29 cellular contexts compared by ENCODE assay signal in genomic region chr9:126198854-126199253, GRCh38.
"Had no signal": no experiment of that assay in that cellular context is flagged by ENCODE, and none has a peak within 500 bp of the region (broad histone marks: within the 10 kb centered on the region; RNA-seq: fewer than 3 reads in every experiment).

No MANE protein-coding gene starts in this region.

- DNase-seq: kidney glomerular epithelial cell; left colon; left lung; lower lobe of right lung; mammary epithelial cell; mesenchymal stem cell; naive thymus-derived CD8-positive, alpha-beta T cell; nucleus accumbens; pancreas; posterior cingulate gyrus; retina; right cardiac atrium; stimulated activated CD4-positive, alpha-beta T cell treated with anti-CD3 and anti-CD28 coated beads, Interleukin-12 subunit alpha, Interleukin-12 subunit beta, amount 100 ng/mL, for 4 hours; stimulated activated CD4-positive, alpha-beta T cell treated with anti-CD3 and anti-CD28 coated beads, Interleukin-15, amount 100 ng/mL, for 24 hours; stimulated activated CD4-positive, alpha-beta T cell treated with anti-CD3 and anti-CD28 coated beads, Interleukin-2, amount 100 ng/mL, for 24 hours; stimulated activated CD4-positive, alpha-beta T cell treated with anti-CD3 and anti-CD28 coated beads, Interleukin-4, amount 100 ng/mL, for 1 hour; stimulated activated naive B cell treated with anti-CD40 and anti-IgM and Interleukin-4, amounts not matched to agents 10 μg/mL and 1 μg/mL and 100 μg/mL, for 72 hours; stimulated activated naive CD8-positive, alpha-beta T cell treated with anti-CD3 and anti-CD28 coated beads, Interleukin-15, Interleukin-2, amounts not matched to agents 100 U/mL and 50 U/mL, for 24 hours; stomach; testis; thyroid gland; transverse colon; upper lobe of left lung had no signal

- H3K79me2 ChIP-seq: hepatocyte had no signal

- ATAC-seq: left colon; left lung; lower lobe of right lung; naive thymus-derived CD8-positive, alpha-beta T cell; pancreas; right cardiac atrium; sciatic nerve; stimulated activated naive B cell treated with anti-CD40 and anti-IgM and Interleukin-4, amounts not matched to agents 10 μg/mL and 1 μg/mL and 100 μg/mL, for 72 hours; stimulated activated naive CD8-positive, alpha-beta T cell treated with anti-CD3 and anti-CD28 coated beads, Interleukin-15, Interleukin-2, amounts not matched to agents 100 U/mL and 50 U/mL, for 24 hours had no signal

- H2AFZ ChIP-seq: hepatocyte had no signal

- H3K36me3 ChIP-seq: left lung, lower lobe of right lung, pancreas, prostate gland, stomach, thyroid gland, transverse colon, upper lobe of left lung had no signal

- H3K27ac ChIP-seq: hepatocyte, left lung, lower lobe of right lung, pancreas, prostate gland, skin epidermis, stomach, testis, thyroid gland, transverse colon, upper lobe of left lung had no signal

- H3K4me3 ChIP-seq: hepatocyte, left lung, lower lobe of right lung, pancreas, prostate gland, skin epidermis, stomach, testis, thyroid gland, transverse colon, upper lobe of left lung had no signal

- H3K9me3 ChIP-seq: left lung, lower lobe of right lung, pancreas, prostate gland, testis, thyroid gland, transverse colon, upper lobe of left lung had no signal

- FAIRE-seq: keratinocyte, urothelium cell line had no signal

- H3K4me1 ChIP-seq: left lung, lower lobe of right lung, pancreas, prostate gland, stomach, testis, thyroid gland, transverse colon, upper lobe of left lung had no signal

- H3K4me2 ChIP-seq: hepatocyte had no signal

- H3K27me3 ChIP-seq: hepatocyte, pancreas, testis, thyroid gland, upper lobe of left lung had no signal
